ENCODE assay signal across 23 cellular contexts in genomic region chr7:22645418-22646181, GRCh38.
"Had no signal": no experiment of that assay in that cellular context is flagged by ENCODE, and none has a peak within 500 bp of the region (broad histone marks: within the 10 kb centered on the region; RNA-seq: fewer than 3 reads in every experiment).

No MANE protein-coding gene starts in this region.

- H3K27me3 ChIP-seq: foreskin keratinocyte, hepatocyte, pancreas, suprapubic skin, thyroid gland had no signal

- H3K27me3 Mint-ChIP-seq: progenitor cell of endocrine pancreas, type B pancreatic cell had no signal

- H3K27ac ChIP-seq: foreskin keratinocyte, hepatocyte, pancreas, suprapubic skin, thyroid gland had no signal

- H2AFZ ChIP-seq: hepatocyte had no signal

- H3K36me3 ChIP-seq: pancreas, suprapubic skin, thyroid gland had no signal

- H3K27ac Mint-ChIP-seq: natural killer cell treated with Interleukin-12 subunit alpha and Interleukin-12 subunit beta and Interleukin-15 and Interleukin-18, amount 100 ng/mL, for 72 hours; progenitor cell of endocrine pancreas; type B pancreatic cell had no signal

- H3K4me3 ChIP-seq: hepatocyte, lung, pancreas, smooth muscle cell, suprapubic skin, thyroid gland had no signal

- H3K4me1 ChIP-seq: pancreas, suprapubic skin, thyroid gland had no signal

- H3K36me3 Mint-ChIP-seq: type B pancreatic cell had no signal

- FAIRE-seq: endothelial cell of umbilical vein, urothelium cell line had no signal

- H3K79me2 ChIP-seq: hepatocyte had no signal

- H3K4me3 Mint-ChIP-seq: natural killer cell treated with Interleukin-12 subunit alpha and Interleukin-12 subunit beta and Interleukin-15 and Interleukin-18, amount 100 ng/mL, for 72 hours; type B pancreatic cell had no signal

- H3K9me3 ChIP-seq: thyroid gland had no signal

- H3K4me2 ChIP-seq: hepatocyte, smooth muscle cell had no signal

- ATAC-seq: foreskin keratinocyte; left colon; left ventricle myocardium superior; natural killer cell treated with Interleukin-12 subunit alpha and Interleukin-12 subunit beta and Interleukin-15 and Interleukin-18, amount 100 ng/mL, for 72 hours; pancreas; right cardiac atrium; stimulated activated naive CD8-positive, alpha-beta T cell treated with anti-CD3 and anti-CD28 coated beads, Interleukin-15, Interleukin-2, amounts not matched to agents 100 U/mL and 50 U/mL, for 24 hours had no signal

- DNase-seq: dermis blood vessel endothelial cell; erythroblast; foreskin keratinocyte; head of caudate nucleus; left colon; left ventricle myocardium superior; mesenchymal stem cell; midbrain; occipital lobe; pancreas; right cardiac atrium; stimulated activated CD4-positive, alpha-beta T cell treated with anti-CD3 and anti-CD28 coated beads, Interleukin-2, amount 100 ng/mL, for 48 hours; stimulated activated naive CD8-positive, alpha-beta T cell treated with anti-CD3 and anti-CD28 coated beads, Interleukin-15, Interleukin-2, amounts not matched to agents 100 U/mL and 50 U/mL, for 24 hours; thyroid gland had no signal
